Comparison of ENCODE assay signal across 15 cellular contexts in the genomic region with DNA sequence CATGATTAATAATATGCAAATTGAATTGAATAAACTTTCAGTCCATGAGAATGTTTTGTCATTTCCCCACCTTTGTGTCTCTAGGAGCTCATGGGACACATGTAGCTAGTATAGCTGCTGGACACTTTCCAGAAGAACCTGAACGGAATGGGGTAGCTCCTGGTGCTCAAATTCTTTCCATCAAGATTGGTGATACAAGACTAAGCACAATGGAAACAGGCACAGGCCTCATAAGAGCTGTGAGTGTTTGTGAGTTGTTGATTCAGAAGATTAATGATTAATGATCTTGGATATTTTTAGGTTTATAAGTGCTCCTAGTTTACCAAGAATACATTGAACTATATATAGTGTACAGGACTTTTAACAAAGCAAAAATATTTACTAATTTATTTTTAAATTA. TPM values are rescaled to one million over a fixed set of nuclear protein-coding genes. Genes with fewer than 3 reads are reported as not detected.
DNase-seq lines count a peak whose midpoint lies in the region; ATAC-seq and TF ChIP-seq lines count a peak whose summit lies in the region.
"Had no signal": no experiment of that assay in that cellular context is flagged by ENCODE, and none has a peak within 500 bp of the region (broad histone marks: within the 10 kb centered on the region; RNA-seq: fewer than 3 reads in every experiment).

No MANE protein-coding gene starts in this region.

- H3K9me3 ChIP-seq in lower lobe of right lung = no peaks in the 10 kb centered on the region
- H3K9me3 ChIP-seq: A549, BE2C had no signal

- H3K4me1 Mint-ChIP-seq in natural killer cell = peaks cover 0 to 7% of the 10 kb centered on the region in 2 donors

- H3K4me1 ChIP-seq in lower lobe of right lung = no peaks in the 10 kb centered on the region
- H3K4me1 ChIP-seq: BE2C had no signal

- H3K36me3 ChIP-seq in lower lobe of right lung = peaks cover 92% of the 10 kb centered on the region

- TF ChIP-seq CTCF in 22Rv1 (IDR thresholded peaks at IDR 0.05) = no peak
- TF ChIP-seq CTCF in VCaP (conservative IDR thresholded peaks at IDR 0.05) = no peak
- TF ChIP-seq CTCF in lower lobe of right lung (IDR thresholded peaks at IDR 0.05) = no peak
- no peak for TF ChIP-seq CTCF in natural killer cell (IDR thresholded peaks at IDR 0.05)

- H3K27me3 Mint-ChIP-seq in natural killer cell (ENCODE audit: low read depth in 2 of 2) = no peaks in the 10 kb centered on the region
- H3K27me3 Mint-ChIP-seq: CD4-positive, alpha-beta memory T cell had no signal

- H3K27me3 ChIP-seq in lower lobe of right lung (ENCODE audit: low read depth) = no peaks in the 10 kb centered on the region
- H3K27me3 ChIP-seq: BE2C had no signal

- peaks cover 20% of the 10 kb centered on the region for H3K36me3 Mint-ChIP-seq in natural killer cell

- peak overlapping the region; percentile 82 for H3K27ac ChIP-seq in 22Rv1
- H3K27ac ChIP-seq in VCaP = peak overlapping the region; percentile 50
- H3K27ac ChIP-seq in lower lobe of right lung = no peak overlapping the region
- H3K27ac ChIP-seq: A549, C4-2B had no signal

- no peak overlapping the region for H3K4me3 ChIP-seq in lower lobe of right lung
- H3K4me3 ChIP-seq: A549 had no signal

- ATAC-seq in lower lobe of right lung (peak; percentile 59 to 68), natural killer cell (no peak)
- ATAC-seq: A549 had no signal

- no peaks in the 10 kb centered on the region for H3K9me3 Mint-ChIP-seq in natural killer cell
- H3K9me3 Mint-ChIP-seq: HFFc6 had no signal

- DNase-seq in kidney glomerular epithelial cell (lab: John Stamatoyannopoulos, UW) (peak; percentile 2), lower lobe of right lung (no peak), SKM-1 treated with dmso at 0.1 percent for 144 hours (lab: John Stamatoyannopoulos, UW; ENCODE audit: unreplicated experiment) (no peak), natural killer cell (no peak), middle frontal gyrus (ENCODE audit: extremely low spot score, low spot score) (no peak)
- DNase-seq: BE2C; CD4-positive, alpha-beta memory T cell; DND-41; GDM1; HCEC 1CT; HFFc6 had no signal

- H3K27ac Mint-ChIP-seq in natural killer cell = peak overlapping the region in 1 of 2 donors; percentile 32
- H3K27ac Mint-ChIP-seq: HFFc6 had no signal

- intact Hi-C loops in lower lobe of right lung (cut with DNase I) (no loop called here), natural killer cell (cut with micrococcal nuclease) (loop anchor here (5.0 kb wide), 1 partner anchor 35 kb away; no protein-coding TSS in a partner anchor)

- H3K4me3 Mint-ChIP-seq in natural killer cell = no peak overlapping the region
- H3K4me3 Mint-ChIP-seq: CD4-positive, alpha-beta memory T cell; HFFc6 had no signal

RNA-seq across cellular contexts. Expression of a gene that starts 30.1 kb away (rescaled TPM):
- total RNA-seq in lower lobe of right lung = 41.7 TPM
- total RNA-seq in natural killer cell = 100 to 1,000 TPM; 128 to 147 (median 136) TPM

Comparison
In these comparisons a context has a peak if more than half of its experiments do, and no peak if none do; other contexts are left out.
1. ATAC-seq: peak in lower lobe of right lung (2 of 2); none in natural killer cell (0 of 3).